26 cellular contexts compared by ENCODE assay signal in the genomic region with DNA sequence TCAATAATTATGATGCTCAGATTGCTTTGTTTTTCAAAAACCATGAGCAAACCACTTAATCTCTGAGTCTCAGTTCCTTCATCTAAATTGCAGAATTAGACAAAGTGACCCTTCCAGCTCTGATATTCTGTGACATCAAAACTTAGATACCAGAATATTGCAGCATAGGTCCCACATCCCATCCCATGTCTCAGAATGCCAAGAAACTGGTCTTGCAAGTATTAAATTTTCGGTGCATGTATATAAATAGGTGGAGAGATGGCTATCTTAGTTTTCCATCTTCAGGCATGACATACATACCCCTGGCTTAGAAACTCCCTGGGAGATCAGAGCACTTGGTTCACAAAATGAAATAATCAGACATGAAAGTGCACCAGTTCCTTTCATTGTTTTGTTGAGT.
"Had no signal": no experiment of that assay in that cellular context is flagged by ENCODE, and none has a peak within 500 bp of the region (broad histone marks: within the 10 kb centered on the region; RNA-seq: fewer than 3 reads in every experiment).

No MANE protein-coding gene starts in this region.

- FAIRE-seq: endometrium, islet of Langerhans, keratinocyte had no signal

- H3K4me1 ChIP-seq: colonic mucosa, left lung, lower lobe of right lung had no signal

- H3K27ac ChIP-seq: colonic mucosa, epithelial cell of prostate, esophagus squamous epithelium, gastrocnemius medialis, hepatocyte, left lung, lower lobe of right lung had no signal

- H3K9me3 ChIP-seq: colonic mucosa, esophagus squamous epithelium, gastrocnemius medialis, left lung, lower lobe of right lung, mucosa of descending colon had no signal

- H3K4me2 ChIP-seq: hepatocyte had no signal

- H3K4me3 ChIP-seq: colonic mucosa, esophagus squamous epithelium, gastrocnemius medialis, hepatocyte, left lung, lower lobe of right lung, mucosa of descending colon had no signal

- H3K27me3 ChIP-seq: colonic mucosa, esophagus squamous epithelium, gastrocnemius medialis, hepatocyte, left lung had no signal

- H2AFZ ChIP-seq: hepatocyte had no signal

- DNase-seq: colonic mucosa; cortex of kidney; effector CD8-positive, alpha-beta T cell; effector memory CD8-positive, alpha-beta T cell; endodermal cell; erythroblast; esophagus squamous epithelium; foreskin fibroblast; foreskin melanocyte; gastrocnemius medialis; glutamatergic neuron; head of caudate nucleus; hypothalamus; left cardiac atrium; left lung; left ventricle myocardium superior; lower lobe of right lung; mesendoderm; mucosa of descending colon; naive B cell had no signal

- ATAC-seq: effector memory CD8-positive, alpha-beta T cell; esophagus mucosa; gastrocnemius medialis; left cardiac atrium; left lung; left ventricle myocardium superior; lower lobe of right lung; mucosa of descending colon had no signal

- H3K36me3 ChIP-seq: colonic mucosa had no signal

- H3K79me2 ChIP-seq: hepatocyte had no signal
